Comparison of ENCODE assay signal across 10 cellular contexts in genomic region chr6:66173587-66173986, GRCh38.
"Had no signal": no experiment of that assay in that cellular context is flagged by ENCODE, and none has a peak within 500 bp of the region (broad histone marks: within the 10 kb centered on the region; RNA-seq: fewer than 3 reads in every experiment).

No MANE protein-coding gene starts in this region.

- ATAC-seq: HepG2 had no signal

- H3K4me1 Mint-ChIP-seq: H9 had no signal

- H3K4me3 Mint-ChIP-seq: H9, HFFc6, IgD-negative memory B cell had no signal

- H3K27me3 Mint-ChIP-seq: IgD-negative memory B cell had no signal

- H3K27ac ChIP-seq: GM23248, HL-60 had no signal

- H3K9ac ChIP-seq: GM23248 had no signal

- H3K4me3 ChIP-seq: GM23248 had no signal

- DNase-seq: GM23248, H9, HCEC 1CT, HFFc6, KG1 had no signal

- FAIRE-seq: H1, H54, HepG2 had no signal

- H2AFZ ChIP-seq: GM23248 had no signal

- H3K27ac Mint-ChIP-seq: H9, HFFc6, IgD-negative memory B cell had no signal
